21 cellular contexts compared by ENCODE assay signal in the genomic region with DNA sequence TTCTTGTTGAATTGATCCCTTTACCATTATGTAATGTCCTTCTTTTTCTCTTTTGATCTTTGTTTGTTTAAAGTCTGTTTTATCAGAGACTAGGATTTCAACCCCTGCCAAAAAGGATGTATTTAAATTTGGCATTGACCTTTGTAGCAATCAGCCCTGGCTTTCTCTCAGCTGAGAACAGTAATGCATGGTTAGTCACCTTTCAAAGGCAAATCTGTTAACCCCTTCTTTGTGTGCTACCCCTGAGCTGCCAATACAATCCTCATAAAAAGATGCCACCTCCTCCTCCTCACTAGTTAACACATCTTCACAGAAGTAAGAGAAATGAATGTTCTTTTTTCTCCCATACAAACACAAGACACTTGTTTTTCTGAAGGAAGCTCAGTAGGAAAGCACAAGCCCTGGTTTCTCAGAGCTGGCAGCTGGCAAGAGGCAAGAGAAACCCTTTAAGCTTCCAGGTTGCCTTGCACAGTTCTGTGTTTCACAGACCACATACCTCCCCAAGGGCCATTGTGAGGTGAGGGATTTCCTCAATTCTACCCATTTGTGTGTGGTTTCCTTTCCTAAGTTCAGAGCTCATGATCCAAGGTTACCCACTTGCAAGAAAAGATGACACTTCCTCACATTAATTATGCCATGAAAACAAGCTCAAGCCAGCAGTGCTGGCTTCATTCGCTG.
A peak's percentile ranks its signal among the peaks of the same experiment; 100 is the strongest.
DNase-seq lines count a peak whose midpoint lies in the region; ATAC-seq, FAIRE-seq and TF ChIP-seq lines count a peak whose summit lies in the region.
"Had no signal": no experiment of that assay in that cellular context is flagged by ENCODE, and none has a peak within 500 bp of the region (broad histone marks: within the 10 kb centered on the region; RNA-seq: fewer than 3 reads in every experiment).

No MANE protein-coding gene starts in this region.

- in situ Hi-C loops in ACHN (cut with HindIII; ENCODE audit: low pct_ligation_motif_present, low pct_unique_long_range_greater_than_20kb, low sequenced_read_pairs): no loop called here

- no peak overlapping the region for H3K9ac ChIP-seq in OCI-LY1 (ENCODE audit: low read length)

- peak; percentile 18 for FAIRE-seq in GM18507 (lab: Jason Lieb, UNC)
- FAIRE-seq: G401.6, H54, HTR-8/SVneo had no signal

- H3K79me2 ChIP-seq in OCI-LY1 (ENCODE audit: insufficient read depth, low read length): no peaks in the 10 kb centered on the region

- no peak for TF ChIP-seq CTCF in OCI-LY1 (IDR thresholded peaks at IDR 0.05; ENCODE audit: low read length)

- no peak overlapping the region for H2AFZ ChIP-seq in OCI-LY1 (ENCODE audit: low read length)

- DNase-seq in GM18507 (ENCODE audit: extremely low spot score, insufficient read length, low read depth): no peak
- DNase-seq in occipital lobe (lab: John Stamatoyannopoulos, UW): peak; percentile 1
- DNase-seq in ACHN: no peak
- DNase-seq: AML-193; CD4-positive, CD25-positive, alpha-beta regulatory T cell; COR-L47; Kasumi-1; MG63; NCI-H1105; NCI-H2081; NCI-H748 treated with DMSO at 0.1 percent for 48 hours; SJCRH30; SW 1271 had no signal

- peak overlapping the region; percentile 33 for H3K27ac ChIP-seq in OCI-LY1 (ENCODE audit: low read depth, low read length, poor library complexity, severe bottlenecking)
- H3K27ac ChIP-seq in angular gyrus (ENCODE audit: low read depth, low read length): peak overlapping the region; percentile 71
- H3K27ac ChIP-seq: SJCRH30 had no signal

- no peaks in the 10 kb centered on the region for H3K27me3 ChIP-seq in OCI-LY1 (ENCODE audit: insufficient read depth, low read length)
- H3K27me3 ChIP-seq: MG63, SJCRH30 had no signal

- no peaks in the 10 kb centered on the region for H4K20me1 ChIP-seq in OCI-LY1 (ENCODE audit: insufficient read depth, low read length)

- ATAC-seq in HG03457 (IDR thresholded peaks at IDR 0.05; ENCODE audit: unreplicated experiment): no peak
- no peak for ATAC-seq in GM18909 (IDR thresholded peaks at IDR 0.05; ENCODE audit: poor library complexity, unreplicated experiment)
- ATAC-seq: Panc1 had no signal

- H3K4me2 ChIP-seq in OCI-LY1 (ENCODE audit: low read length): no peak overlapping the region; the same call in 1 of the 2 replicates

- H3K36me3 ChIP-seq in OCI-LY1 (ENCODE audit: insufficient read depth, low read length): no peaks in the 10 kb centered on the region
- H3K36me3 ChIP-seq: MG63, SJCRH30 had no signal

- peaks cover 9% of the 10 kb centered on the region for H3K4me1 ChIP-seq in OCI-LY1 (ENCODE audit: insufficient read depth, low read length, severe bottlenecking)
- H3K4me1 ChIP-seq: SJCRH30 had no signal

- no peaks in the 10 kb centered on the region for H3K9me3 ChIP-seq in OCI-LY1 (ENCODE audit: low read length)
- H3K9me3 ChIP-seq: MG63, SJCRH30 had no signal

- H3K9me2 ChIP-seq in OCI-LY1 (ENCODE audit: low read depth, low read length): no peaks in the 10 kb centered on the region

- H3F3A ChIP-seq in OCI-LY1 (ENCODE audit: insufficient read depth, low read length): no peaks in the 10 kb centered on the region

- no peak overlapping the region for H3K4me3 ChIP-seq in OCI-LY1 (ENCODE audit: low read depth, low read length, poor library complexity, severe bottlenecking)
- H3K4me3 ChIP-seq: MG63, SJCRH30 had no signal
